ENCODE assay signal across 32 cellular contexts in genomic region chr14:97206948-97207347, GRCh38.
"Had no signal": no experiment of that assay in that cellular context is flagged by ENCODE, and none has a peak within 500 bp of the region (broad histone marks: within the 10 kb centered on the region; RNA-seq: fewer than 3 reads in every experiment).

No MANE protein-coding gene starts in this region.

- H3K4me1 ChIP-seq: adrenal gland, body of pancreas, gastroesophageal sphincter had no signal

- H3K36me3 ChIP-seq: adrenal gland, cardiac muscle cell, gastroesophageal sphincter had no signal

- H3K4me3 ChIP-seq: adrenal gland, body of pancreas, cardiac muscle cell, coronary artery, gastroesophageal sphincter had no signal

- H3K4me3 Mint-ChIP-seq: activated CD4-positive, alpha-beta memory T cell treated with anti-CD3 and anti-CD28 coated beads for 36 hours; activated CD4-positive, alpha-beta T cell treated with anti-CD3 and anti-CD28 coated beads for 36 hours; activated CD4-positive, alpha-beta T cell treated with anti-CD3 and anti-CD28 coated beads, Interleukin-2, amount 10 ng/mL, durations not matched to agents 24 days and 14 days; activated CD8-positive, alpha-beta memory T cell treated with anti-CD3 and anti-CD28 coated beads, Interleukin-2, amount 10 ng/mL, durations not matched to agents 7 days and 5 days; activated CD8-positive, alpha-beta T cell treated with anti-CD3 and anti-CD28 coated beads, Interleukin-2, amount 10 ng/mL, durations not matched to agents 7 days and 5 days; activated naive CD4-positive, alpha-beta T cell treated with anti-CD3 and anti-CD28 coated beads for 36 hours; activated naive CD4-positive, alpha-beta T cell treated with anti-CD3 and anti-CD28 coated beads, Interleukin-2, amount 50 U/mL, for 24 hours; activated naive CD8-positive, alpha-beta T cell treated with anti-CD3 and anti-CD28 coated beads for 36 hours; activated naive CD8-positive, alpha-beta T cell treated with anti-CD3 and anti-CD28 coated beads, Interleukin-2, amount 50 U/mL, for 24 hours; activated T-helper 1 cell treated with anti-CD3 and anti-CD28 coated beads, Interleukin-12 subunit alpha, Interleukin-12 subunit beta, Interleukin-2, Interleukin-4 antibody, amounts not matched to agents 30 ng/mL and 10 ng/mL and 1 ng/mL, durations not matched to agents 14 hours and 24 hours and 36 hours; central memory CD8-positive, alpha-beta T cell; dendritic cell treated with granulocyte-macrophage colony-stimulating factor and Interleukin-4, amounts not matched to agents 40 ng/mL and 50 ng/mL, for 4 days; endodermal cell had no signal

- H3K4me1 Mint-ChIP-seq: activated CD4-positive, alpha-beta T cell treated with anti-CD3 and anti-CD28 coated beads for 36 hours; activated CD4-positive, alpha-beta T cell treated with anti-CD3 and anti-CD28 coated beads, Interleukin-2, amount 10 ng/mL, durations not matched to agents 24 days and 14 days; activated CD8-positive, alpha-beta memory T cell treated with anti-CD3 and anti-CD28 coated beads, Interleukin-2, amount 10 ng/mL, durations not matched to agents 7 days and 5 days; activated naive CD4-positive, alpha-beta T cell treated with anti-CD3 and anti-CD28 coated beads, Interleukin-2, amount 50 U/mL, for 24 hours; activated naive CD8-positive, alpha-beta T cell treated with anti-CD3 and anti-CD28 coated beads for 36 hours; activated naive CD8-positive, alpha-beta T cell treated with anti-CD3 and anti-CD28 coated beads, Interleukin-2, amount 50 U/mL, for 24 hours; central memory CD8-positive, alpha-beta T cell; endodermal cell had no signal

- H3K27me3 Mint-ChIP-seq: activated naive CD4-positive, alpha-beta T cell treated with anti-CD3 and anti-CD28 coated beads, Interleukin-2, amount 50 U/mL, for 24 hours; activated naive CD8-positive, alpha-beta T cell treated with anti-CD3 and anti-CD28 coated beads for 36 hours had no signal

- H3K36me3 Mint-ChIP-seq: activated CD4-positive, alpha-beta memory T cell treated with anti-CD3 and anti-CD28 coated beads for 36 hours; activated CD8-positive, alpha-beta memory T cell treated with anti-CD3 and anti-CD28 coated beads, Interleukin-2, amount 10 ng/mL, durations not matched to agents 7 days and 5 days; activated naive CD4-positive, alpha-beta T cell treated with anti-CD3 and anti-CD28 coated beads, Interleukin-2, amount 50 U/mL, for 24 hours; activated naive CD8-positive, alpha-beta T cell treated with anti-CD3 and anti-CD28 coated beads for 36 hours had no signal

- H3K9me3 ChIP-seq: adrenal gland, body of pancreas, gastroesophageal sphincter had no signal

- H3K27ac ChIP-seq: adrenal gland, body of pancreas, cardiac muscle cell, coronary artery, dorsolateral prefrontal cortex, gastroesophageal sphincter had no signal

- H3K9me3 Mint-ChIP-seq: activated CD4-positive, alpha-beta memory T cell treated with anti-CD3 and anti-CD28 coated beads for 36 hours; activated naive CD4-positive, alpha-beta T cell treated with anti-CD3 and anti-CD28 coated beads for 36 hours; activated naive CD4-positive, alpha-beta T cell treated with anti-CD3 and anti-CD28 coated beads, Interleukin-2, amount 50 U/mL, for 24 hours; activated naive CD8-positive, alpha-beta T cell treated with anti-CD3 and anti-CD28 coated beads for 36 hours; activated naive CD8-positive, alpha-beta T cell treated with anti-CD3 and anti-CD28 coated beads, Interleukin-2, amount 50 U/mL, for 24 hours; activated T-helper 1 cell treated with anti-CD3 and anti-CD28 coated beads, Interleukin-12 subunit alpha, Interleukin-12 subunit beta, Interleukin-2, Interleukin-4 antibody, amounts not matched to agents 30 ng/mL and 10 ng/mL and 1 ng/mL, durations not matched to agents 14 hours and 24 hours and 36 hours; central memory CD8-positive, alpha-beta T cell; dendritic cell treated with granulocyte-macrophage colony-stimulating factor and Interleukin-4, amounts not matched to agents 40 ng/mL and 50 ng/mL, for 4 days; endodermal cell had no signal

- H3K27me3 ChIP-seq: body of pancreas, cardiac muscle cell had no signal

- H3K27ac Mint-ChIP-seq: activated CD4-positive, alpha-beta memory T cell treated with anti-CD3 and anti-CD28 coated beads for 36 hours; activated CD4-positive, alpha-beta T cell treated with anti-CD3 and anti-CD28 coated beads for 36 hours; activated CD4-positive, alpha-beta T cell treated with anti-CD3 and anti-CD28 coated beads, Interleukin-2, amount 10 ng/mL, durations not matched to agents 24 days and 14 days; activated CD8-positive, alpha-beta memory T cell treated with anti-CD3 and anti-CD28 coated beads, Interleukin-2, amount 10 ng/mL, durations not matched to agents 7 days and 5 days; activated CD8-positive, alpha-beta T cell treated with anti-CD3 and anti-CD28 coated beads, Interleukin-2, amount 10 ng/mL, durations not matched to agents 7 days and 5 days; activated naive CD4-positive, alpha-beta T cell treated with anti-CD3 and anti-CD28 coated beads for 36 hours; activated naive CD4-positive, alpha-beta T cell treated with anti-CD3 and anti-CD28 coated beads, Interleukin-2, amount 50 U/mL, for 24 hours; activated naive CD8-positive, alpha-beta T cell treated with anti-CD3 and anti-CD28 coated beads for 36 hours; activated naive CD8-positive, alpha-beta T cell treated with anti-CD3 and anti-CD28 coated beads, Interleukin-2, amount 50 U/mL, for 24 hours; activated T-helper 1 cell treated with anti-CD3 and anti-CD28 coated beads, Interleukin-12 subunit alpha, Interleukin-12 subunit beta, Interleukin-2, Interleukin-4 antibody, amounts not matched to agents 30 ng/mL and 10 ng/mL and 1 ng/mL, durations not matched to agents 14 hours and 24 hours and 36 hours; activated T-helper 2 cell treated with anti-CD3 and anti-CD28 coated beads, Interferon-gamma antibody, Interleukin-2, Interleukin-4, amounts not matched to agents 10 μg/mL and 5 μg/mL and 100 μg/mL, durations not matched to agents 14 hours and 24 hours and 36 hours; dendritic cell treated with granulocyte-macrophage colony-stimulating factor and Interleukin-4, amounts not matched to agents 40 ng/mL and 50 ng/mL, for 4 days; endodermal cell had no signal

- ATAC-seq: activated CD4-positive, alpha-beta T cell treated with anti-CD3 and anti-CD28 coated beads for 36 hours; activated CD8-positive, alpha-beta memory T cell treated with anti-CD3 and anti-CD28 coated beads, Interleukin-2, amount 10 ng/mL, durations not matched to agents 7 days and 5 days; activated CD8-positive, alpha-beta T cell treated with anti-CD3 and anti-CD28 coated beads, Interleukin-2, amount 10 ng/mL, durations not matched to agents 7 days and 5 days; activated naive CD8-positive, alpha-beta T cell treated with anti-CD3 and anti-CD28 coated beads, Interleukin-2, amount 50 U/mL, for 24 hours; body of pancreas; esophagus mucosa; gastroesophageal sphincter had no signal

- DNase-seq: activated CD4-positive, alpha-beta memory T cell treated with anti-CD3 and anti-CD28 coated beads for 36 hours; activated CD4-positive, alpha-beta T cell treated with anti-CD3 and anti-CD28 coated beads for 36 hours; activated CD4-positive, alpha-beta T cell treated with anti-CD3 and anti-CD28 coated beads, Interleukin-2, amount 10 ng/mL, durations not matched to agents 24 days and 14 days; activated CD4-positive, CD25-positive, alpha-beta regulatory T cell; activated CD4-positive, CD25-positive, alpha-beta regulatory T cell treated with anti-CD3 and anti-CD28 coated beads, Interleukin-2, amount 50 U/mL, for 72 hours; activated CD8-positive, alpha-beta memory T cell treated with anti-CD3 and anti-CD28 coated beads, Interleukin-2, amount 10 ng/mL, durations not matched to agents 7 days and 5 days; activated CD8-positive, alpha-beta memory T cell treated with anti-CD3 and anti-CD28 coated beads, Interleukin-2, amount 50 U/mL, for 4 hours; activated CD8-positive, alpha-beta T cell treated with anti-CD3 and anti-CD28 coated beads, Interleukin-2, amount 10 ng/mL, durations not matched to agents 7 days and 5 days; activated effector memory CD4-positive, alpha-beta T cell treated with anti-CD3 and anti-CD28 coated beads, Interleukin-2, amount 50 U/mL, for 16 hours; activated naive CD4-positive, alpha-beta T cell treated with anti-CD3 and anti-CD28 coated beads for 36 hours; activated naive CD8-positive, alpha-beta T cell treated with anti-CD3 and anti-CD28 coated beads for 36 hours; activated naive CD8-positive, alpha-beta T cell treated with anti-CD3 and anti-CD28 coated beads, Interleukin-2, amount 50 U/mL, for 24 hours; activated T-cell treated with anti-CD3 and anti-CD28 coated beads, Interleukin-2, amount 50 U/mL, for 1 hour; activated T-cell treated with anti-CD3 and anti-CD28 coated beads, Interleukin-2, amount 50 U/mL, for 48 hours; adrenal gland; amygdala; aorta; body of pancreas; dorsolateral prefrontal cortex; effector memory CD4-positive, alpha-beta T cell; endodermal cell; foreskin melanocyte; T-helper 2 cell had no signal
